In genomic region chr3:13277130-13277783, GRCh38 we compare ENCODE assay signal across 15 cellular contexts.
DNase-seq lines count a peak whose midpoint lies in the region; ATAC-seq, FAIRE-seq and TF ChIP-seq lines count a peak whose summit lies in the region.
"Had no signal": no experiment of that assay in that cellular context is flagged by ENCODE, and none has a peak within 500 bp of the region (broad histone marks: within the 10 kb centered on the region; RNA-seq: fewer than 3 reads in every experiment).

No MANE protein-coding gene starts in this region.

- 0 out of 22 replicates have a peak overlapping the region, but pooled peaks of 2 of the 11 experiments have one; percentile 5 to 44 for H3K9ac ChIP-seq in BLaER1 treated with 17β-estradiol and CSF1 and Interleukin-3, amounts not matched to agents 10 nM and 100 nM
- H3K9ac ChIP-seq in astrocyte (ENCODE audit: low read length): no peak overlapping the region

- no peak overlapping the region for H3K4me3 ChIP-seq in BLaER1 treated with 17β-estradiol and CSF1 and Interleukin-3, amounts not matched to agents 10 nM and 100 nM
- no peak overlapping the region for H3K4me3 ChIP-seq in astrocyte (ENCODE audit: insufficient read depth, low read depth, low read length)
- H3K4me3 ChIP-seq: GM12878, transverse colon had no signal

- H3K36me3 Mint-ChIP-seq in astrocyte (ENCODE audit: low read depth, unreplicated experiment): peaks cover 2% of the 10 kb centered on the region

- no peak for FAIRE-seq in astrocyte (lab: Jason Lieb, UNC)
- FAIRE-seq: GM12878 had no signal

- no peaks in the 10 kb centered on the region for H3K36me3 ChIP-seq in BLaER1 treated with 17β-estradiol and CSF1 and Interleukin-3, amounts not matched to agents 10 nM and 100 nM
- H3K36me3 ChIP-seq in astrocyte (ENCODE audit: insufficient read depth, low read length): no peaks in the 10 kb centered on the region
- H3K36me3 ChIP-seq: transverse colon had no signal

- no peak for TF ChIP-seq CTCF in astrocyte (IDR thresholded peaks at IDR 0.05; ENCODE audit: insufficient read depth, low read depth, low read length)

- H3K9me3 Mint-ChIP-seq in astrocyte (ENCODE audit: unreplicated experiment): no peaks in the 10 kb centered on the region
- H3K9me3 Mint-ChIP-seq: activated CD4-positive, alpha-beta memory T cell treated with anti-CD3 and anti-CD28 coated beads, Interleukin-2, amount 10 ng/mL, durations not matched to agents 7 days and 5 days; activated naive CD4-positive, alpha-beta T cell treated with anti-CD3 and anti-CD28 coated beads for 36 hours had no signal

- 0 out of 22 replicates have a peak overlapping the region, but pooled peaks of 1 of the 11 experiments have one; percentile 9 for H3K27ac ChIP-seq in BLaER1 treated with 17β-estradiol and CSF1 and Interleukin-3, amounts not matched to agents 10 nM and 100 nM
- H3K27ac ChIP-seq in astrocyte (ENCODE audit: low read depth, low read length): no peak overlapping the region

- H3K4me2 ChIP-seq in BLaER1 treated with 17β-estradiol and CSF1 and Interleukin-3, amounts not matched to agents 10 nM and 100 nM: peak overlapping the region; percentile 35 to 96 (median 82); a peak in 20 of 22 replicates
- H3K4me2 ChIP-seq in astrocyte (ENCODE audit: low read length): peak overlapping the region; percentile 26

- peaks cover 37 to 98% (median 95%) of the 10 kb centered on the region in 10 experiments for H3K4me1 ChIP-seq in BLaER1 treated with 17β-estradiol and CSF1 and Interleukin-3, amounts not matched to agents 10 nM and 100 nM
- peaks cover 19% of the 10 kb centered on the region for H3K4me1 ChIP-seq in astrocyte (ENCODE audit: insufficient read depth, low read length)

- H3K27me3 Mint-ChIP-seq in astrocyte (ENCODE audit: low read depth, unreplicated experiment): peaks cover 15% of the 10 kb centered on the region

- H4K20me1 ChIP-seq in BLaER1 treated with 17β-estradiol and CSF1 and Interleukin-3, amounts not matched to agents 10 nM and 100 nM: peaks cover 0 to 47% (median 24%) of the 10 kb centered on the region in 11 experiments; a peak in 13 of 22 replicates
- H4K20me1 ChIP-seq in astrocyte (ENCODE audit: insufficient read depth, low read length): no peaks in the 10 kb centered on the region

- no peak overlapping the region for H2AFZ ChIP-seq in astrocyte (ENCODE audit: low read depth, low read length)

- H3K4me1 Mint-ChIP-seq in astrocyte (ENCODE audit: low read depth, unreplicated experiment): peaks cover 27% of the 10 kb centered on the region

- peak; percentile 16 for ATAC-seq in sciatic nerve
- no peak for ATAC-seq in HG02870 (IDR thresholded peaks at IDR 0.05; ENCODE audit: unreplicated experiment)
- ATAC-seq: GM12878, T-helper 17 cell had no signal

- no peaks in the 10 kb centered on the region for H3K79me2 ChIP-seq in astrocyte (ENCODE audit: insufficient read depth, low read length)

- peak overlapping the region; percentile 14 for H3K4me3 Mint-ChIP-seq in astrocyte (ENCODE audit: unreplicated experiment)
- H3K4me3 Mint-ChIP-seq: activated CD4-positive, alpha-beta memory T cell treated with anti-CD3 and anti-CD28 coated beads, Interleukin-2, amount 10 ng/mL, durations not matched to agents 7 days and 5 days; activated naive CD4-positive, alpha-beta T cell treated with anti-CD3 and anti-CD28 coated beads for 36 hours; T-helper 17 cell had no signal

- DNase-seq in astrocyte (ENCODE audit: low read depth): no peak
- peak; percentile 19 for DNase-seq in hippocampal formation (lab: John Stamatoyannopoulos, UW)
- DNase-seq in sciatic nerve (ENCODE audit: low spot score): no peak
- no peak for DNase-seq in NCI-H82 (lab: John Stamatoyannopoulos, UW)
- no peak for DNase-seq in dermis blood vessel endothelial cell
- DNase-seq in COLO668 (lab: John Stamatoyannopoulos, UW; ENCODE audit: unreplicated experiment): no peak
- DNase-seq: activated CD4-positive, alpha-beta memory T cell treated with anti-CD3 and anti-CD28 coated beads, Interleukin-2, amount 10 ng/mL, durations not matched to agents 7 days and 5 days; activated naive CD4-positive, alpha-beta T cell treated with anti-CD3 and anti-CD28 coated beads for 36 hours; cortex of kidney; NCI-H2081; T-helper 17 cell; transverse colon had no signal

- intact Hi-C loops in sciatic nerve (cut with DNase I): no loop called here

- H3K27ac Mint-ChIP-seq in astrocyte (ENCODE audit: unreplicated experiment): no peak overlapping the region
- H3K27ac Mint-ChIP-seq: activated CD4-positive, alpha-beta memory T cell treated with anti-CD3 and anti-CD28 coated beads, Interleukin-2, amount 10 ng/mL, durations not matched to agents 7 days and 5 days; activated naive CD4-positive, alpha-beta T cell treated with anti-CD3 and anti-CD28 coated beads for 36 hours; T-helper 17 cell had no signal

- H3K27me3 ChIP-seq in BLaER1 treated with 17β-estradiol and CSF1 and Interleukin-3, amounts not matched to agents 10 nM and 100 nM: peaks cover 18 to 45% (median 22%) of the 10 kb centered on the region in 11 experiments
- peaks cover 16% of the 10 kb centered on the region for H3K27me3 ChIP-seq in astrocyte (ENCODE audit: insufficient read depth, low read length)

- H3K9me3 ChIP-seq in BLaER1 treated with 17β-estradiol and CSF1 and Interleukin-3, amounts not matched to agents 10 nM and 100 nM (replicated peaks in 1 of 11): no peaks in the 10 kb centered on the region
- no peaks in the 10 kb centered on the region for H3K9me3 ChIP-seq in astrocyte (ENCODE audit: insufficient read depth, low read depth, low read length)
- H3K9me3 ChIP-seq: transverse colon had no signal

Comparison
In these comparisons a context has a peak if more than half of its experiments do, and no peak if none do; other contexts are left out.
1. DNase-seq: peak in hippocampal formation (2 of 2); none in astrocyte (single experiment), sciatic nerve (single experiment), NCI-H82 (single experiment), dermis blood vessel endothelial cell (single experiment) and COLO668 (single experiment).